ENCODE assay signal across 9 cellular contexts in the genomic region with DNA sequence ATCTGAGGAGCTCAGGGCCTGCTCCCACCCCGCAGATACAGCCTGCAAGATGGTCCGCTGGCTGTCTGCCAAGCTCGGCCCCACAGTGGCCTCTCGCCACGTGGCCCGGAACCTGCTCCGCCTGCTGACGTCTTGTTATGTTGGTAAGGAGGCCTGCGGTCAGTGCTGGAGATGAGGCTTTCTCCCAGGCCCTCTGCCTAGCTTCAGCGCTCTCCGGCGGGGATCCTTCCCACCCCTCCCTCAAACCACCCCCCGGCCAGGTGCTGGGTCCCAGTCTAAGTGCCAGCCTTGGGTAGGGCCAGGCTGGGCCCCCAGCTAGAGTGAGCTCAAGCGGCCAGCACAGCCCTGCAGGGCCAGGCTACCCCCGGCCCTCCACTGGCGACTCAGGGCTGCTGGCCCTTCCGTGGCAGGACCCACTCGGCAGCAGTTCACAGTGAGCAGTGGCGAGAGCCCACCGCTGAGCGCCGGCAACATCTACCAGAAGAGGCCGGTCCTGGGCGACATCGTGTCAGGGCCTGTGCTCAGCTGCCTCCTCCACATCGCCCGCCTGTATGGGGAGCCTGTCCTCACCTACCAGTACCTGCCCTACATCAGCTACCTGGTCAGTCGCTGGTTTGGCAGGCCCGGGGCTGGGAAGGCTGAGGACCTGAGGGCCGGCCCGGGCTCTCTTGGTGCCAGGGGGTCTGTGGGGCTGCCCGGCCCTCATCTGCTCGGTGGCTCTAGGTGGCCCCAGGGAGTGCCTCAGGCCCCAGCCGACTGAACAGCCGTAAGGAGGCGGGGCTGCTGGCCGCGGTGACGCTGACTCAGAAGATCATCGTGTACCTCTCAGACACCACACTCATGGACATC. TPM values are rescaled to one million over a fixed set of nuclear protein-coding genes. Genes with fewer than 3 reads are reported as not detected.
DNase-seq lines count a peak whose midpoint lies in the region; ATAC-seq and TF ChIP-seq lines count a peak whose summit lies in the region.
"Had no signal": no experiment of that assay in that cellular context is flagged by ENCODE, and none has a peak within 500 bp of the region (broad histone marks: within the 10 kb centered on the region; RNA-seq: fewer than 3 reads in every experiment).

No MANE protein-coding gene starts in this region.

- H3K27ac ChIP-seq in breast epithelium (peak overlapping the region; percentile 93 to 100), substantia nigra (ENCODE audit: low read depth, low read length, poor library complexity, severe bottlenecking) (peak overlapping the region; percentile 51)

- DNase-seq in HUDEP-2 (lab: John Stamatoyannopoulos, UW; ENCODE audit: unreplicated experiment in 76 of 76) (peak; percentile 74 to 99 (median 97)), breast epithelium (ENCODE audit: low spot score in 2 of 2) (peak; percentile 76 to 86), left lobe of liver (ENCODE audit: low spot score) (no peak), substantia nigra (lab: John Stamatoyannopoulos, UW) (peak in 23 of 49 donors; percentile 6 to 98 (median 37)), HPDE6-E6E7 (ENCODE audit: extremely low spot score) (no peak)
- DNase-seq in activated CD4-positive, alpha-beta T cell treated with anti-CD3 and anti-CD28 coated beads for 36 hours: no peak

- intact Hi-C loops in breast epithelium (cut with DNase I; ENCODE audit: low total_unique reads): no loop called here
- intact Hi-C loops in activated CD4-positive, alpha-beta T cell treated with anti-CD3 and anti-CD28 coated beads for 36 hours (cut with DNase I, micrococcal nuclease): no loop called here

- H3K36me3 ChIP-seq in breast epithelium: no peaks in the 10 kb centered on the region

- peak overlapping the region; percentile 18 to 66 (median 37) for H3K4me3 ChIP-seq in breast epithelium

- no peak for TF ChIP-seq CTCF in breast epithelium (IDR thresholded peaks at IDR 0.05)

- H3K27ac Mint-ChIP-seq in activated CD4-positive, alpha-beta T cell treated with anti-CD3 and anti-CD28 coated beads for 36 hours: no peak overlapping the region
- H3K27ac Mint-ChIP-seq: activated T-helper 1 cell treated with anti-CD3 and anti-CD28 coated beads, Interleukin-12 subunit alpha, Interleukin-12 subunit beta, Interleukin-2, Interleukin-4 antibody, amounts not matched to agents 30 ng/mL and 10 ng/mL and 1 ng/mL, durations not matched to agents 14 hours and 24 hours and 36 hours had no signal

- no peaks in the 10 kb centered on the region for H3K27me3 Mint-ChIP-seq in activated CD4-positive, alpha-beta T cell treated with anti-CD3 and anti-CD28 coated beads for 36 hours

- no peaks in the 10 kb centered on the region for H3K9me3 Mint-ChIP-seq in activated CD4-positive, alpha-beta T cell treated with anti-CD3 and anti-CD28 coated beads for 36 hours (ENCODE audit: low read depth)
- H3K9me3 Mint-ChIP-seq: activated T-helper 1 cell treated with anti-CD3 and anti-CD28 coated beads, Interleukin-12 subunit alpha, Interleukin-12 subunit beta, Interleukin-2, Interleukin-4 antibody, amounts not matched to agents 30 ng/mL and 10 ng/mL and 1 ng/mL, durations not matched to agents 14 hours and 24 hours and 36 hours had no signal

- TF ChIP-seq POLR2A in breast epithelium (IDR thresholded peaks at IDR 0.05): no peak

- no peaks in the 10 kb centered on the region for H3K27me3 ChIP-seq in breast epithelium

- peaks cover 8% of the 10 kb centered on the region for H3K36me3 Mint-ChIP-seq in activated CD4-positive, alpha-beta T cell treated with anti-CD3 and anti-CD28 coated beads for 36 hours (ENCODE audit: low read depth)

- CTCF ChIA-PET in activated CD4-positive, alpha-beta T cell treated with anti-CD3 and anti-CD28 coated beads for 36 hours (lab: Charles Lee): no interaction called here

- no peak overlapping the region for H3K4me3 Mint-ChIP-seq in activated CD4-positive, alpha-beta T cell treated with anti-CD3 and anti-CD28 coated beads for 36 hours
- H3K4me3 Mint-ChIP-seq: activated T-helper 1 cell treated with anti-CD3 and anti-CD28 coated beads, Interleukin-12 subunit alpha, Interleukin-12 subunit beta, Interleukin-2, Interleukin-4 antibody, amounts not matched to agents 30 ng/mL and 10 ng/mL and 1 ng/mL, durations not matched to agents 14 hours and 24 hours and 36 hours had no signal

- POLR2A ChIA-PET in activated CD4-positive, alpha-beta T cell treated with anti-CD3 and anti-CD28 coated beads for 36 hours (lab: Charles Lee): no interaction called here

- peak; percentile 34 for ATAC-seq in left lobe of liver
- no peak for ATAC-seq in activated CD4-positive, alpha-beta T cell treated with anti-CD3 and anti-CD28 coated beads for 36 hours
- ATAC-seq in HG02571 (IDR thresholded peaks at IDR 0.05; ENCODE audit: unreplicated experiment): no peak
- ATAC-seq in HG03025 (IDR thresholded peaks at IDR 0.05; ENCODE audit: low FRiP score, unreplicated experiment): no peak

- no peaks in the 10 kb centered on the region for H3K9me3 ChIP-seq in breast epithelium

- H3K4me1 ChIP-seq in breast epithelium: peaks cover 0 to under 1% of the 10 kb centered on the region in 2 donors

- H3K4me1 Mint-ChIP-seq in activated CD4-positive, alpha-beta T cell treated with anti-CD3 and anti-CD28 coated beads for 36 hours: peaks cover 15% of the 10 kb centered on the region

RNA-seq across cellular contexts. Expression of a gene that starts 6.1 kb away (rescaled TPM):
- total RNA-seq in breast epithelium (10 to 100 TPM; 36.6 to 52.6 (median 41.6) TPM), left lobe of liver (27.0 TPM)
- 1 to 10 TPM; 6.9 to 8.6 TPM for total RNA-seq in activated CD4-positive, alpha-beta T cell treated with anti-CD3 and anti-CD28 coated beads for 36 hours

RNA-seq across cellular contexts. Expression of a gene that starts 12.1 kb away (rescaled TPM):
- 10 to 100 TPM; 18.4 to 30.1 (median 21.3) TPM for total RNA-seq in breast epithelium
- total RNA-seq in left lobe of liver: 1,138 TPM
- total RNA-seq in activated CD4-positive, alpha-beta T cell treated with anti-CD3 and anti-CD28 coated beads for 36 hours: under 1 TPM in 1 of 2 experiments, not detected in 1; 0.12 TPM

RNA-seq across cellular contexts. Expression of a gene that starts 20.4 kb away (rescaled TPM):
- 10 to 100 TPM in 1 of 3 donors, 1 to 10 TPM in 2; 3.7 to 10.9 (median 6.9) TPM for total RNA-seq in breast epithelium
- 4.2 TPM for total RNA-seq in left lobe of liver
- total RNA-seq in activated CD4-positive, alpha-beta T cell treated with anti-CD3 and anti-CD28 coated beads for 36 hours: under 1 TPM; 0.30 to 0.39 TPM

RNA-seq across cellular contexts. Expression of a gene that starts 31.3 kb away (rescaled TPM):
- total RNA-seq in breast epithelium (1,000 to 10,000 TPM in 1 of 3 donors, 100 to 1,000 TPM in 2; 427 to 3,050 (median 615) TPM), left lobe of liver (1,041 TPM)
- total RNA-seq in activated CD4-positive, alpha-beta T cell treated with anti-CD3 and anti-CD28 coated beads for 36 hours: under 1 TPM; 0.27 to 0.47 TPM
- total RNA-seq: activated T-helper 1 cell treated with anti-CD3 and anti-CD28 coated beads, Interleukin-12 subunit alpha, Interleukin-12 subunit beta, Interleukin-2, Interleukin-4 antibody, amounts not matched to agents 30 ng/mL and 10 ng/mL and 1 ng/mL, durations not matched to agents 14 hours and 24 hours and 36 hours had no signal

RNA-seq across cellular contexts. Expression of a gene that starts 45.9 kb away (rescaled TPM):
- 100 to 1,000 TPM; 173 to 183 (median 176) TPM for total RNA-seq in breast epithelium
- 97.8 TPM for total RNA-seq in left lobe of liver
- total RNA-seq in activated CD4-positive, alpha-beta T cell treated with anti-CD3 and anti-CD28 coated beads for 36 hours: 100 to 1,000 TPM; 391 to 425 TPM

Comparison
In these comparisons a context has a peak if more than half of its experiments do, and no peak if none do; other contexts are left out.
1. DNase-seq: peak in HUDEP-2 (76 of 76) and breast epithelium (2 of 2); none in left lobe of liver (single experiment), HPDE6-E6E7 (single experiment) and activated CD4-positive, alpha-beta T cell treated with anti-CD3 and anti-CD28 coated beads for 36 hours (single experiment).
2. RNA of a gene that starts 12.1 kb away (total RNA-seq): 1,138 TPM in left lobe of liver (single experiment); 18.4 to 30.1 TPM in breast epithelium and 0.12 TPM in activated CD4-positive, alpha-beta T cell treated with anti-CD3 and anti-CD28 coated beads for 36 hours; every median in the first group is over 10 times any median in the second.